ENCODE assay signal across 2 cellular contexts in genomic region chr14:80798211-80798610, GRCh38.
TF ChIP-seq lines count a peak whose summit lies in the region.

No MANE protein-coding gene starts in this region.

TF ChIP-seq in HepG2, 621 proteins besides CTCF, POLR2A, EP300 and RAD21:
- no peak for TF ChIP-seq MZF1 (CRISPR knock-in tag; IDR thresholded peaks at IDR 0.05; ENCODE audit: borderline replicate concordance)
- TF ChIP-seq ZFAT (CRISPR knock-in tag; conservative IDR thresholded peaks at IDR 0.05), result no peak
- peak; percentile 81 for TF ChIP-seq CEBPB (IDR thresholded peaks at IDR 0.05; ENCODE audit: borderline replicate concordance, low read depth, low read length)
- no peak for TF ChIP-seq ZNF775 (CRISPR knock-in tag; IDR thresholded peaks at IDR 0.05; ENCODE audit: borderline replicate concordance)

TF ChIP-seq in H1, 55 proteins besides CTCF, POLR2A, EP300 and RAD21:
- TF ChIP-seq HDAC2 (IDR thresholded peaks at IDR 0.05; ENCODE audit: borderline replicate concordance in 1 of 2, low read depth in 2 of 2, low read length in 2 of 2) (no peak), YY1 (IDR thresholded peaks at IDR 0.05; ENCODE audit: low read depth, low read length) (no peak), CEBPB (IDR thresholded peaks at IDR 0.05; ENCODE audit: low read depth, low read length) (peak; percentile 19; the same call in 1 of the 2 replicates)
